Comparison of ENCODE assay signal across 1 cellular context in the genomic region with DNA sequence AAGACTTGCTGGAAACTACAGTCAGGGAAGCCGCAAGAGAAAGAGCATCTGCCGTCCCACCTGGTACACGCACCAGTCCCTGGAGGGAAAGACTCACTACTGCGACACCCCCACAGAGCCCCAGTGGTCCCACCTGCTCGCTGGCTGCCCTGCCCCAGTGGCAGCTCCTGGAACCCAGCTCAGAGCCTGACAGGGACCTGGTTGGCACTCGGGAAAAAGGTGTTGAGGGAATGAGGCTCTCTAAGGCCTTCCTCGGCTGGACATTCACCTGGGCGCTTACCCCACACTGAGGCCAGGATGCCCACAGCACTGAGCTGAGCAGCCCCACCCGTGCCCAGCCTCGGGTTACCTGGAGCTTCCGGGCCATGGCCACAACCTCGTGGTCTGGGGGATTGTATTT.
TF ChIP-seq lines count a peak whose summit lies in the region.

No MANE protein-coding gene starts in this region.

TF ChIP-seq in HepG2, 621 proteins besides CTCF, POLR2A, EP300 and RAD21:
- TF ChIP-seq AGO2 (optimal IDR thresholded peaks at IDR 0.05; ENCODE audit: low read depth, low read length) (peak; percentile 59), ZBTB40 (IDR thresholded peaks at IDR 0.05) (no peak), ZBTB40 (CRISPR knock-in tag; IDR thresholded peaks at IDR 0.05) (no peak), KAT2B (IDR thresholded peaks at IDR 0.05; ENCODE audit: borderline replicate concordance, low read depth, low read length) (no peak), FOXO4 (CRISPR knock-in tag; conservative IDR thresholded peaks at IDR 0.05) (no peak), ZNF253 (CRISPR knock-in tag; IDR thresholded peaks at IDR 0.05; ENCODE audit: borderline replicate concordance) (no peak), TEAD2 (CRISPR knock-in tag; IDR thresholded peaks at IDR 0.05) (no peak)
- TF ChIP-seq, protein P1, sequence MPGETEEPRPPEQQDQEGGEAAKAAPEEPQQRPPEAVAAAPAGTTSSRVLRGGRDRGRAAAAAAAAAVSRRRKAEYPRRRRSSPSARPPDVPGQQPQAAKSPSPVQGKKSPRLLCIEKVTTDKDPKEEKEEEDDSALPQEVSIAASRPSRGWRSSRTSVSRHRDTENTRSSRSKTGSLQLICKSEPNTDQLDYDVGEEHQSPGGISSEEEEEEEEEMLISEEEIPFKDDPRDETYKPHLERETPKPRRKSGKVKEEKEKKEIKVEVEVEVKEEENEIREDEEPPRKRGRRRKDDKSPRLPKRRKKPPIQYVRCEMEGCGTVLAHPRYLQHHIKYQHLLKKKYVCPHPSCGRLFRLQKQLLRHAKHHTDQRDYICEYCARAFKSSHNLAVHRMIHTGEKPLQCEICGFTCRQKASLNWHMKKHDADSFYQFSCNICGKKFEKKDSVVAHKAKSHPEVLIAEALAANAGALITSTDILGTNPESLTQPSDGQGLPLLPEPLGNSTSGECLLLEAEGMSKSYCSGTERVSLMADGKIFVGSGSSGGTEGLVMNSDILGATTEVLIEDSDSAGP (CRISPR knock-in tag; IDR thresholded peaks at IDR 0.05; ENCODE audit: borderline replicate concordance): no peak
